1 cellular context compared by ENCODE assay signal in genomic region chr20:50137702-50138101, GRCh38.
TF ChIP-seq lines count a peak whose summit lies in the region.
"Not testable (repeated sequence)": the region's sequence is repeated elsewhere in the genome, so short reads cannot be mapped to it uniquely, and the experiment has no call there.

No MANE protein-coding gene starts in this region.

TF ChIP-seq in HepG2, 621 proteins besides CTCF, POLR2A, EP300 and RAD21:
- TF ChIP-seq ARID5B (CRISPR knock-in tag; IDR thresholded peaks at IDR 0.05) (peak; percentile 6; the same call in 1 of the 2 replicates), SSRP1 (CRISPR knock-in tag; IDR thresholded peaks at IDR 0.05) (0 out of 2 replicates have a peak, but pooled peaks have one; percentile 5), KLF16 (CRISPR knock-in tag; IDR thresholded peaks at IDR 0.05) (peak in 1 of 2 experiments; percentile 18; a peak in 1 of 4 replicates), FOXK1 (CRISPR knock-in tag; IDR thresholded peaks at IDR 0.05; ENCODE audit: borderline replicate concordance, low read depth) (0 out of 2 replicates have a peak, but pooled peaks have one; percentile 54), ZNF331 (CRISPR knock-in tag; IDR thresholded peaks at IDR 0.05) (0 out of 2 replicates have a peak, but pooled peaks have one; percentile 10), ZBTB33 (CRISPR knock-in tag; IDR thresholded peaks at IDR 0.05) (peak; percentile 77; the same call in 1 of the 2 replicates), ZNF710 (CRISPR knock-in tag; IDR thresholded peaks at IDR 0.05; ENCODE audit: borderline replicate concordance) (0 out of 2 replicates have a peak, but pooled peaks have one; percentile 7), CEBPB (IDR thresholded peaks at IDR 0.05; ENCODE audit: borderline replicate concordance, low read depth, low read length) (peak; percentile 21; the same call in 1 of the 2 replicates), ZNF720 (CRISPR knock-in tag; IDR thresholded peaks at IDR 0.05) (0 out of 2 replicates have a peak, but pooled peaks have one; percentile 38), ZNF12 (CRISPR knock-in tag; IDR thresholded peaks at IDR 0.05) (peak; percentile 74; the same call in 1 of the 2 replicates), ETV5 (CRISPR knock-in tag; IDR thresholded peaks at IDR 0.05; ENCODE audit: borderline replicate concordance) (0 out of 2 replicates have a peak, but pooled peaks have one; percentile 7), CEBPG (CRISPR knock-in tag; IDR thresholded peaks at IDR 0.05) (peak; percentile 62), FOXP1 (CRISPR knock-in tag; IDR thresholded peaks at IDR 0.05) (peak; percentile 40; the same call in 1 of the 2 replicates), ZBTB38 (CRISPR knock-in tag; IDR thresholded peaks at IDR 0.05) (0 out of 2 replicates have a peak, but pooled peaks have one; percentile 58), DMAP1 (CRISPR knock-in tag; IDR thresholded peaks at IDR 0.05) (0 out of 2 replicates have a peak, but pooled peaks have one; percentile 17), ZNF362 (CRISPR knock-in tag; IDR thresholded peaks at IDR 0.05; ENCODE audit: borderline replicate concordance) (peak; percentile 36; the same call in 1 of the 2 replicates), ZNF770 (CRISPR knock-in tag; IDR thresholded peaks at IDR 0.05) (peak; percentile 89), KDM1A (CRISPR knock-in tag; IDR thresholded peaks at IDR 0.05) (0 out of 2 replicates have a peak, but pooled peaks have one; percentile 14), SOX5 (CRISPR knock-in tag; IDR thresholded peaks at IDR 0.05; ENCODE audit: borderline replicate concordance) (0 out of 2 replicates have a peak, but pooled peaks have one; percentile 25), GATAD2A (CRISPR knock-in tag; IDR thresholded peaks at IDR 0.05) (peak; percentile 50), ZNF878 (CRISPR knock-in tag; IDR thresholded peaks at IDR 0.05) (0 out of 2 replicates have a peak, but pooled peaks have one; percentile 20)
- not testable (repeated sequence) for TF ChIP-seq FOXP1 (IDR thresholded peaks at IDR 0.05)
